Comparison of ENCODE assay signal across 18 cellular contexts in the genomic region with DNA sequence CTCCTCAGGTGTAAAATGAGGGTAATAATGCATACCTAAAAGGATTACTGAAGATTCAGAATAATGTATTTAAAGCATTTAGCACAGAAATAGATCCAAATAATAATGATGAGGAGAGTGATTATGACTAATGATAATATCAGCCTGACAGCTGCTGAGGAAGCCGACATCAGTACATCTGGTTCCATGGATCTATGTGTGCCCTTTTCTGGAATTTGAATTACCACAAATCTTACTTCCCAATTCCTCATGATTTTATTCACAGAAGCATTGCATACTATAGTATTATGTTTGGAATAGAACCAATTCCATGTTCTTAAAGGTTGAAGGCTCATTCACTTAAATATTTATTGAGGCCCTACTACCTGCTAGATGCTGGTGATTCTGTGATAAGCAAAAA.
A peak's percentile ranks its signal among the peaks of the same experiment; 100 is the strongest.
DNase-seq lines count a peak whose midpoint lies in the region; ATAC-seq, FAIRE-seq and TF ChIP-seq lines count a peak whose summit lies in the region.
"Had no signal": no experiment of that assay in that cellular context is flagged by ENCODE, and none has a peak within 500 bp of the region (broad histone marks: within the 10 kb centered on the region; RNA-seq: fewer than 3 reads in every experiment).

No MANE protein-coding gene starts in this region.

- H3K9me2 ChIP-seq in GM23248 (ENCODE audit: insufficient read depth) = no peaks in the 10 kb centered on the region

- no peak overlapping the region for H3K9ac ChIP-seq in GM23248

- H3K4me2 ChIP-seq in GM23248 (ENCODE audit: unreplicated experiment) = no peak overlapping the region

- H4K20me1 ChIP-seq in GM23248 (ENCODE audit: insufficient read depth) = no peaks in the 10 kb centered on the region

- no peaks in the 10 kb centered on the region for H3K9me3 ChIP-seq in GM23248 (ENCODE audit: low read depth)
- H3K9me3 ChIP-seq: SJSA1 had no signal

- in situ Hi-C loops in GM23248 (cut with MboI) = no loop called here

- no peak overlapping the region for H2AFZ ChIP-seq in GM23248

- H3K4me1 ChIP-seq in GM23248 (ENCODE audit: insufficient read depth) = peaks cover 27% of the 10 kb centered on the region

- WGBS in GM23248 (ENCODE audit: low coverage in 1 of 2, low lambda C conversion rate in 2 of 2, missing lambda C conversion rate in 2 of 2), 2 experiments = 0 to 13% methylated on average over 1 of the region's 1 CpG

- no peak overlapping the region for H3K27ac ChIP-seq in GM23248
- H3K27ac ChIP-seq: SJSA1 had no signal

- no peak for ATAC-seq in HG03469 (IDR thresholded peaks at IDR 0.05; ENCODE audit: unreplicated experiment)
- ATAC-seq: CD8-positive, alpha-beta T cell; K562 had no signal

- H3K4me3 ChIP-seq in GM23248 = no peak overlapping the region
- no peak overlapping the region for H3K4me3 ChIP-seq in skeletal muscle cell (ENCODE audit: low read depth, low read length)
- H3K4me3 ChIP-seq: K562, SJSA1 had no signal

- DNase-seq in GM23248 (peak; percentile 57), RPMI7951 (ENCODE audit: low read depth) (peak; percentile 25), fibroblast of gingiva (ENCODE audit: low read depth) (peak; percentile 22), skeletal muscle cell (ENCODE audit: low read depth) (peak; percentile 73), cerebellar nuclear complex (lab: John Stamatoyannopoulos, UW) (no peak), GM10266 (ENCODE audit: extremely low spot score) (no peak), GM12891 (ENCODE audit: insufficient read length, low spot score) (no peak)
- DNase-seq: ACHN; CD8-positive, alpha-beta T cell; DND-41; H9; NCI-H1092 treated with DMSO at 0.1 percent for 48 hours; NCI-H2171 treated with DMSO at 0.1 percent for 48 hours; NCI-H774; RPMI8226 had no signal

- H3K36me3 ChIP-seq in GM23248 (ENCODE audit: low read depth) = no peaks in the 10 kb centered on the region
- H3K36me3 ChIP-seq: SJSA1 had no signal

- H3F3A ChIP-seq in GM23248 (ENCODE audit: insufficient read depth) = peaks cover 36% of the 10 kb centered on the region

- FAIRE-seq in GM12891 (lab: Jason Lieb, UNC) = no peak
- FAIRE-seq: K562 had no signal

- H3K27me3 ChIP-seq in GM23248 (replicated peaks; ENCODE audit: insufficient read depth) = no peaks in the 10 kb centered on the region
- H3K27me3 ChIP-seq: SJSA1 had no signal

- no peak for TF ChIP-seq CTCF in GM10266 (IDR thresholded peaks at IDR 0.05; ENCODE audit: control insufficient read depth, insufficient read depth, low read depth, missing control alignments)

- no peak for TF ChIP-seq POLR2A in GM12891 (IDR thresholded peaks at IDR 0.05; ENCODE audit: low read depth, low read length)

- no peaks in the 10 kb centered on the region for H3K79me2 ChIP-seq in GM23248 (ENCODE audit: insufficient read depth)

TF ChIP-seq in GM12891, 5 proteins besides CTCF, POLR2A, EP300 and RAD21:
- TF ChIP-seq POU2F2 (IDR thresholded peaks at IDR 0.05; ENCODE audit: low read depth, low read length) = no peak
- no peak for TF ChIP-seq TAF1 (IDR thresholded peaks at IDR 0.05; ENCODE audit: low read depth, low read length)
- TF ChIP-seq SPI1 (IDR thresholded peaks at IDR 0.05; ENCODE audit: low read depth, low read length) = no peak
- no peak for TF ChIP-seq PAX5 (IDR thresholded peaks at IDR 0.05; ENCODE audit: insufficient read depth, low read length, severe bottlenecking)
- no peak for TF ChIP-seq POLR2AphosphoS5 (IDR thresholded peaks at IDR 0.05; ENCODE audit: low read depth, low read length)

Comparison
In these comparisons a context has a peak if more than half of its experiments do, and no peak if none do; other contexts are left out.
1. DNase-seq: peak in GM23248 (single experiment), RPMI7951 (single experiment), fibroblast of gingiva (single experiment) and skeletal muscle cell (single experiment); none in cerebellar nuclear complex (0 of 2), GM10266 (single experiment) and GM12891 (single experiment).